8 cellular contexts compared by ENCODE assay signal in the genomic region with DNA sequence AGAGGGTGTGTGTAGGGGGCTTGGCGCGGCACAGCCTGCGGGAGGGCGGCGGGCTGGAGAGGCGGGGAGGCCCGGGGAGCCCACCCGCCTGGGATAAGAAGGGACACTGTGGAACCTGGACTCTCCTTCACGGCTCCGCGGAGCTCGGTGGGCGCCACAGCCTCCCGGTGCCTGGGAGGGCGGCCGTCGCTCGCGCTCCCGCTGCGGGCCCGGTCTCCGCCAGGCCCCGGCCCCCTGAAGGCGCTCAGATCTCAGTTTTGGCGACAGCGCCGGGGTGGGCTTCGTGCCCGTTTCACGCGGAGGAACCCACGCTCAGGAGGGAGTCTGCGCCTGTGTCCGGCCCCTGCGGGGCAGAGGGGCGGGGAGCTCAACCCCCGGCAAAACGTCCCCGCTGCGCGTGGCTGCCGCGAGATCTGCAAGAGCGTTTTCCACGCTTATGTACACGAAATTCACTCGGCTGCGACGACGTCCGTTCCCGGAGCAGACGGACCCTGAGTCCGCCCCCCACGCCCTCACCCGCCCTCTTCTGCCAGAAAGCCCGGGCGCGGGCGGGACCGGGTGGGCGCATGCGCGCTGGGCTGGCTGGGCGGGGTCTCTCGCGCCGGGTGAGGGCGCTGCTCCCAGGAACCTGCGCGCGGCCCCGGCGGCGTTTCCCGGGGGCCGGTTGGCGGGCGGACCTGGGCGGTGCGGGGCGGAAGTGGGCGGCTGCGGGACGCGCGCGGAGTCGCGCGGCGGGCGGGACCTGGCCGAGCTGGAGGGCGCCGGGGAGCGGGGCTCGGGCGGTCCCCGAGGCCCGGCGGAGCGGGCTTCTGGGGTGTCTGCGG. TPM values are rescaled to one million over a fixed set of nuclear protein-coding genes. Genes with fewer than 3 reads are reported as not detected.
DNase-seq lines count a peak whose midpoint lies in the region; ATAC-seq and TF ChIP-seq lines count a peak whose summit lies in the region.

Gene NELFB, plus strand, starts transcription at position 704 of the 824 bp plus-strand sequence.

- H3K36me3 ChIP-seq in HEK293 (ENCODE audit: control insufficient read depth in 2 of 2, insufficient read depth in 1 of 2, low read length in 2 of 2) = peaks cover 9 to 20% of the 10 kb centered on the region in 2 experiments

- H3K27ac ChIP-seq in HEK293 (ENCODE audit: extremely low read depth, low read depth, low read length) (peak within 1 kb of the TSS; percentile 81), temporal lobe (ENCODE audit: low read depth, low read length) (peak within 1 kb of the TSS; percentile 88)

- DNase-seq in GM04504 (ENCODE audit: low read depth) (peak; percentile 76), MV-4-11 (lab: John Stamatoyannopoulos, UW) (peak; percentile 82), globus pallidus (ENCODE audit: low spot score) (peak; percentile 86), omental fat pad (ENCODE audit: low spot score) (peak; percentile 72)
- DNase-seq in activated naive CD4-positive, alpha-beta T cell treated with anti-CD3 and anti-CD28 coated beads, Interleukin-2, amount 50 U/mL, for 16 hours = peak; percentile 95

- H3K4me3 ChIP-seq in HEK293 (ENCODE audit: low read depth, low read length) = peak within 1 kb of the TSS; percentile 89

- TF ChIP-seq CTCF in HEK293 (tag by site-specific recombination; IDR thresholded peaks at IDR 0.05) = peak; percentile 45; the same call in 1 of the 2 replicates
- TF ChIP-seq CTCF in omental fat pad (IDR thresholded peaks at IDR 0.05) = no peak

- POLR2A ChIA-PET in HEK293 (lab: Yijun Ruan, JAX) = interaction anchor here (0.6 to 9.1 kb wide), 9 partner anchors 13 to 169 kb away, joined by 3 to 336 read pairs (median 5); partner anchors contain the start of genes EXD3, MAN1B1, NOXA1 and NRARP

- CTCF ChIA-PET in HEK293 (lab: Yijun Ruan, JAX) = interaction anchor here (0.6 to 5.2 kb wide), 10 partner anchors 9 to 886 kb away, joined by 3 to 45 read pairs (median 4); no protein-coding TSS in a partner anchor

- ATAC-seq in SK-N-SH treated with all-trans-retinoic acid at 6 μM for 48 hours = peak; percentile 83
- ATAC-seq in omental fat pad (ENCODE audit: low FRiP score) = peak; percentile 93

- peaks cover 5% of the 10 kb centered on the region; the same call in 1 of the 2 replicates for H3K4me1 ChIP-seq in HEK293 (ENCODE audit: control insufficient read depth, insufficient read depth, low read length)

- H3K9me3 ChIP-seq in HEK293 (ENCODE audit: control insufficient read depth, insufficient read depth, low read depth, low read length) = no peaks in the 10 kb centered on the region

TF ChIP-seq in HEK293, 187 proteins besides CTCF, POLR2A, EP300 and RAD21 (continues in another document):
- no peak for TF ChIP-seq MZF1 (tag by site-specific recombination; IDR thresholded peaks at IDR 0.05; ENCODE audit: borderline replicate concordance)
- no peak for TF ChIP-seq ZNF302 (tag by site-specific recombination; IDR thresholded peaks at IDR 0.05; ENCODE audit: low read depth)
- TF ChIP-seq PBX3 (CRISPR knock-in tag; IDR thresholded peaks at IDR 0.05) = peak; percentile 73
- no peak for TF ChIP-seq ZNF658 (tag by site-specific recombination; IDR thresholded peaks at IDR 0.05)
- peak; percentile 30; the same call in 1 of the 2 replicates for TF ChIP-seq ZBTB48 (tag by site-specific recombination; IDR thresholded peaks at IDR 0.05)
- TF ChIP-seq SP3 (tag by site-specific recombination; IDR thresholded peaks at IDR 0.05) = peak; percentile 70
- TF ChIP-seq, protein P1, sequence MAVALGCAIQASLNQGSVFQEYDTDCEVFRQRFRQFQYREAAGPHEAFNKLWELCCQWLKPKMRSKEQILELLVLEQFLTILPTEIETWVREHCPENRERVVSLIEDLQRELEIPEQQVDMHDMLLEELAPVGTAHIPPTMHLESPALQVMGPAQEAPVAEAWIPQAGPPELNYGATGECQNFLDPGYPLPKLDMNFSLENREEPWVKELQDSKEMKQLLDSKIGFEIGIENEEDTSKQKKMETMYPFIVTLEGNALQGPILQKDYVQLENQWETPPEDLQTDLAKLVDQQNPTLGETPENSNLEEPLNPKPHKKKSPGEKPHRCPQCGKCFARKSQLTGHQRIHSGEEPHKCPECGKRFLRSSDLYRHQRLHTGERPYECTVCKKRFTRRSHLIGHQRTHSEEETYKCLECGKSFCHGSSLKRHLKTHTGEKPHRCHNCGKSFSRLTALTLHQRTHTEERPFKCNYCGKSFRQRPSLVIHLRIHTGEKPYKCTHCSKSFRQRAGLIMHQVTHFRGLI (tag by site-specific recombination; IDR thresholded peaks at IDR 0.05) = peak; percentile 71
- no peak for TF ChIP-seq ZNF626 (tag by site-specific recombination; IDR thresholded peaks at IDR 0.05)
- no peak; the same call in 1 of the 2 replicates for TF ChIP-seq ZBTB1 (tag by site-specific recombination; IDR thresholded peaks at IDR 0.05)
- no peak for TF ChIP-seq BCL11B (tag by site-specific recombination; IDR thresholded peaks at IDR 0.05; ENCODE audit: low read depth)
- no peak for TF ChIP-seq MYNN (tag by site-specific recombination; IDR thresholded peaks at IDR 0.05; ENCODE audit: borderline replicate concordance)
- no peak for TF ChIP-seq ZNF621 (tag by site-specific recombination; IDR thresholded peaks at IDR 0.05)

TF ChIP-seq in SK-N-SH treated with all-trans-retinoic acid at 6 μM for 48 hours, 23 proteins besides CTCF, POLR2A, EP300 and RAD21:
- TF ChIP-seq ZC3H10 (CRISPR knock-in tag; IDR thresholded peaks at IDR 0.05) (0 out of 2 replicates have a peak, but pooled peaks have one; percentile 15), ESRRG (CRISPR knock-in tag; IDR thresholded peaks at IDR 0.05) (no peak)
TF ChIP-seq in SK-N-SH treated with all-trans-retinoic acid at 6 μM for 48 hours: peak in this region for 1.

RNA-seq across cellular contexts. Expression of gene NELFB, which starts in this region (rescaled TPM):
- total RNA-seq in omental fat pad = 10 to 100 TPM; 22.2 to 42.8 (median 34.2) TPM
- 32.2 TPM for total RNA-seq in temporal lobe

Comparison
In these comparisons a context has a peak if more than half of its experiments do, and no peak if none do; other contexts are left out.
1. Peak in every context shown above with its lines: DNase-seq, ATAC-seq, H3K4me3 ChIP-seq and H3K27ac ChIP-seq.